2 cellular contexts compared by ENCODE assay signal in genomic region chr4:121711263-121712000, GRCh38.
TF ChIP-seq lines count a peak whose summit lies in the region.

No MANE protein-coding gene starts in this region.

TF ChIP-seq in SK-N-SH, 30 proteins besides CTCF, POLR2A, EP300 and RAD21 (continues in another document):
- TF ChIP-seq IRF3 (IDR thresholded peaks at IDR 0.05; ENCODE audit: low read depth, low read length), result no peak
- TF ChIP-seq FOSL2 (IDR thresholded peaks at IDR 0.05; ENCODE audit: borderline replicate concordance, low read depth), result peak; percentile 99
- TF ChIP-seq NRF1 (IDR thresholded peaks at IDR 0.05; ENCODE audit: low read depth, low read length), result no peak
- peak; percentile 95 for TF ChIP-seq TEAD4 (IDR thresholded peaks at IDR 0.05; ENCODE audit: borderline replicate concordance, insufficient read depth)
- TF ChIP-seq SMC3 (IDR thresholded peaks at IDR 0.05; ENCODE audit: low read depth, low read length), result no peak
- no peak for TF ChIP-seq USF2 (IDR thresholded peaks at IDR 0.05; ENCODE audit: borderline replicate concordance, low read depth, low read length)
- TF ChIP-seq SIN3A (IDR thresholded peaks at IDR 0.05; ENCODE audit: borderline replicate concordance, low read depth, low read length), result peak; percentile 84; the same call in 1 of the 2 replicates
- TF ChIP-seq MAX (IDR thresholded peaks at IDR 0.05; ENCODE audit: low read depth), result peak; percentile 76
- TF ChIP-seq FOXJ3 (CRISPR knock-in tag; IDR thresholded peaks at IDR 0.05), result no peak
- TF ChIP-seq JUND (IDR thresholded peaks at IDR 0.05), result peak; percentile 99
- no peak for TF ChIP-seq USF1 (IDR thresholded peaks at IDR 0.05; ENCODE audit: borderline replicate concordance, low read depth)
- no peak for TF ChIP-seq ELF1 (IDR thresholded peaks at IDR 0.05)
- no peak for TF ChIP-seq GABPA (IDR thresholded peaks at IDR 0.05; ENCODE audit: low read depth)
- peak; percentile 71; the same call in 1 of the 2 replicates for TF ChIP-seq REST (IDR thresholded peaks at IDR 0.05; ENCODE audit: low read depth, low read length)
- TF ChIP-seq TAF1 (IDR thresholded peaks at IDR 0.05; ENCODE audit: borderline replicate concordance, low read depth, low read length), result peak; percentile 80
- TF ChIP-seq CHD2 (IDR thresholded peaks at IDR 0.05; ENCODE audit: low read length, partially characterized antibody), result peak; percentile 30
- no peak for TF ChIP-seq EZH2phosphoT487 (IDR thresholded peaks at IDR 0.05; ENCODE audit: borderline replicate concordance, low read depth)
- TF ChIP-seq RCOR1 (IDR thresholded peaks at IDR 0.05; ENCODE audit: low read length), result no peak
- TF ChIP-seq FOXM1 (IDR thresholded peaks at IDR 0.05; ENCODE audit: low read depth), result no peak
- no peak for TF ChIP-seq YY1 (IDR thresholded peaks at IDR 0.05; ENCODE audit: low read depth)
- TF ChIP-seq MEF2A (IDR thresholded peaks at IDR 0.05; ENCODE audit: borderline replicate concordance, low read depth), result no peak; the same call in 1 of the 2 replicates
- peak; percentile 92 for TF ChIP-seq NFIC (IDR thresholded peaks at IDR 0.05; ENCODE audit: borderline replicate concordance)
- TF ChIP-seq RXRA (IDR thresholded peaks at IDR 0.05; ENCODE audit: borderline replicate concordance, low read depth), result peak; percentile 74; the same call in 1 of the 2 replicates
- TF ChIP-seq MXI1 (IDR thresholded peaks at IDR 0.05; ENCODE audit: low read depth, low read length), result no peak
- peak; percentile 76 for TF ChIP-seq POLR2AphosphoS5 (IDR thresholded peaks at IDR 0.05; ENCODE audit: low read depth, low read length)
- TF ChIP-seq GATA2 (CRISPR knock-in tag; IDR thresholded peaks at IDR 0.05), result no peak
- TF ChIP-seq RFX5 (IDR thresholded peaks at IDR 0.05; ENCODE audit: low read length), result no peak
- TF ChIP-seq TCF12 (IDR thresholded peaks at IDR 0.05), result peak; percentile 88
- peak; percentile 61 for TF ChIP-seq PBX3 (IDR thresholded peaks at IDR 0.05)

TF ChIP-seq in H1, 55 proteins besides CTCF, POLR2A, EP300 and RAD21 (continues in another document):
- TF ChIP-seq KDM4A (IDR thresholded peaks at IDR 0.05; ENCODE audit: low read depth, low read length, severe bottlenecking) (no peak), CHD7 (IDR thresholded peaks at IDR 0.05; ENCODE audit: insufficient replicate concordance, low read length) (no peak), ZNF274 (IDR thresholded peaks at IDR 0.05; ENCODE audit: borderline replicate concordance, extremely low read depth, low read length) (no peak), POU5F1 (IDR thresholded peaks at IDR 0.05; ENCODE audit: low read depth, low read length) (peak; percentile 89; the same call in 1 of the 2 replicates), RFX5 (IDR thresholded peaks at IDR 0.05; ENCODE audit: borderline replicate concordance, low read depth, low read length) (no peak), SP1 (IDR thresholded peaks at IDR 0.05; ENCODE audit: low read depth, low read length) (peak; percentile 34; the same call in 1 of the 2 replicates), TBP (IDR thresholded peaks at IDR 0.05; ENCODE audit: low read depth, low read length) (peak; percentile 45; the same call in 1 of the 2 replicates), CHD1 (IDR thresholded peaks at IDR 0.05; ENCODE audit: low read depth, low read length) (no peak), EGR1 (IDR thresholded peaks at IDR 0.05; ENCODE audit: borderline replicate concordance, low read depth, low read length) (peak; percentile 70; the same call in 1 of the 2 replicates), SUZ12 (IDR thresholded peaks at IDR 0.05; ENCODE audit: low read length) (no peak), SIN3A (conservative IDR thresholded peaks at IDR 0.05 in 1 of 2, IDR thresholded peaks at IDR 0.05 in 1 of 2; ENCODE audit: low read depth in 1 of 2, low read length in 2 of 2) (peak; percentile 83 to 85; a peak in 2 of 4 replicates), YY1 (IDR thresholded peaks at IDR 0.05; ENCODE audit: low read depth, low read length) (peak; percentile 56; the same call in 1 of the 2 replicates), MAFK (IDR thresholded peaks at IDR 0.05; ENCODE audit: low read depth, low read length) (peak; percentile 69; the same call in 1 of the 2 replicates), ATF3 (IDR thresholded peaks at IDR 0.05; ENCODE audit: insufficient read depth, low read depth, low read length) (peak; percentile 81), ATF2 (IDR thresholded peaks at IDR 0.05; ENCODE audit: low read length) (0 out of 2 replicates have a peak, but pooled peaks have one; percentile 48), HDAC2 (IDR thresholded peaks at IDR 0.05; ENCODE audit: borderline replicate concordance in 1 of 2, low read depth in 2 of 2, low read length in 2 of 2) (peak; percentile 86 to 88; a peak in 3 of 4 replicates), FOSL1 (IDR thresholded peaks at IDR 0.05; ENCODE audit: insufficient read depth, low read depth, low read length) (peak; percentile 82; the same call in 1 of the 2 replicates), KDM5A (IDR thresholded peaks at IDR 0.05; ENCODE audit: low read length) (no peak), TAF1 (IDR thresholded peaks at IDR 0.05; ENCODE audit: low read depth, low read length) (peak; percentile 68), E2F6 (IDR thresholded peaks at IDR 0.05) (no peak; the same call in 1 of the 2 replicates), GTF2F1 (IDR thresholded peaks at IDR 0.05; ENCODE audit: borderline replicate concordance, low read depth, low read length) (no peak), CTBP2 (IDR thresholded peaks at IDR 0.05; ENCODE audit: borderline replicate concordance, insufficient read depth, insufficient read length, low read length) (no peak), RNF2 (IDR thresholded peaks at IDR 0.05; ENCODE audit: borderline replicate concordance, low read depth, low read length, missing control alignments, poor library complexity, severe bottlenecking) (no peak), SIRT6 (IDR thresholded peaks at IDR 0.05; ENCODE audit: low read length) (no peak), MAX (IDR thresholded peaks at IDR 0.05) (no peak), SP4 (IDR thresholded peaks at IDR 0.05; ENCODE audit: low read length) (0 out of 2 replicates have a peak, but pooled peaks have one; percentile 28), BRCA1 (IDR thresholded peaks at IDR 0.05; ENCODE audit: low read depth, low read length) (no peak), POLR2AphosphoS5 (IDR thresholded peaks at IDR 0.05; ENCODE audit: low read depth, low read length) (0 out of 2 replicates have a peak, but pooled peaks have one; percentile 9), BCL11A (IDR thresholded peaks at IDR 0.05; ENCODE audit: low read depth in 2 of 2, low read length in 2 of 2) (no peak), HDAC6 (IDR thresholded peaks at IDR 0.05; ENCODE audit: low read depth, low read length) (no peak), NRF1 (IDR thresholded peaks at IDR 0.05; ENCODE audit: low read depth, low read length) (no peak), CBX8 (IDR thresholded peaks at IDR 0.05; ENCODE audit: borderline replicate concordance, low read depth, low read length) (no peak), NANOG (IDR thresholded peaks at IDR 0.05; ENCODE audit: insufficient read depth, low read depth, low read length, poor library complexity, severe bottlenecking) (no peak), JUND (IDR thresholded peaks at IDR 0.05; ENCODE audit: low read length) (peak; percentile 100), SAP30 (IDR thresholded peaks at IDR 0.05; ENCODE audit: insufficient read depth, insufficient replicate concordance, low read length) (no peak), EZH2 (IDR thresholded peaks at IDR 0.05; ENCODE audit: low read depth, low read length, severe bottlenecking) (no peak), JUN (IDR thresholded peaks at IDR 0.05; ENCODE audit: low read depth, low read length) (peak; percentile 99), CREB1 (IDR thresholded peaks at IDR 0.05) (no peak), ASH2L (IDR thresholded peaks at IDR 0.05; ENCODE audit: low read length) (peak; percentile 89), CHD2 (IDR thresholded peaks at IDR 0.05; ENCODE audit: low read length) (no peak), SRF (IDR thresholded peaks at IDR 0.05; ENCODE audit: low read depth, low read length) (no peak), CEBPB (IDR thresholded peaks at IDR 0.05; ENCODE audit: low read depth, low read length) (no peak), PHF8 (conservative IDR thresholded peaks at IDR 0.05; ENCODE audit: low read depth, low read length) (no peak), TCF12 (IDR thresholded peaks at IDR 0.05; ENCODE audit: low read depth, low read length) (peak; percentile 78; the same call in 1 of the 2 replicates)
